ENCODE assay signal across 1 cellular context in genomic region chr15:61530769-61531168, GRCh38.
TF ChIP-seq lines count a peak whose summit lies in the region.

No MANE protein-coding gene starts in this region.

TF ChIP-seq in K562, 482 proteins besides CTCF, POLR2A, EP300 and RAD21 (continued from another document):
- no peak for TF ChIP-seq ZBTB40 (IDR thresholded peaks at IDR 0.05)
- TF ChIP-seq ZBTB40 (CRISPR knock-in tag; IDR thresholded peaks at IDR 0.05): no peak
